In the genomic region with DNA sequence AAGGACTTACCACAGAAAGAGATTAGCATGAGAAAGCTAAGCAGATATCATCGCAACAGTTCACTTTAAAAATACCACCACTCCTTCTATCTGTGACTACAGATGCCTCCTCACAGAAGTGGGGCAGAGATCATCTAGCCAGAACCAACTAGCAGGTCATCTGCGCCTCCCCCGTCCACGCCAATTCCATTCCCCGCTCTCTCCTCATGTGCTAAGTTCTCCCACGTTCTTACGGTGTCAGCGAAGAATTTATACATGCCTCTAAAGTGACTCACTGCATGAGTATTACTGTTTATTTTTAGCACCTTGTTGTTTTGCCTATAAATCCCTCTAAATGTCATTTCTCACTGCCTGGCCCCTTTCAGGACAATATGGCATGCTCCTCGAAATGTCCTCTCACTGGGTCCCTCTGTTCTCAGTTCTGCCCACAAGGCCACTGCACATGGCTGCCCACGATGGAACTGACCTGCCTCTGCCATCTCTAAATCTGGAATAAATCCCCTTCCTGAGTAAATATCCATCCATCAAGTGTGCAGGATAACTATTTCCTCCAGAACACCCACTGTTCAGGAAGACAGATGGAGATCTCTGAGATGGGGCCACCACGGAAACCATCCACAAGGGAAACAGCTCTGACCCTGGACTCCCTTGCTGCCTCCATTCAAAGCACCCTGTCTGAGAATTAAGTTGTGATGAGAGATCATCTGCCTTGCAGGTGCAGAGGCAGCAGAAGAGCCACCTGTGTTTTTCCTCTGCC, we compare ENCODE assay signal across 1 cellular context.
TF ChIP-seq lines count a peak whose summit lies in the region.

No MANE protein-coding gene starts in this region.

TF ChIP-seq in HEK293, 187 proteins besides CTCF, POLR2A, EP300 and RAD21 (continued from another document):
- TF ChIP-seq RBAK (tag by site-specific recombination; IDR thresholded peaks at IDR 0.05) (no peak), ZNF677 (tag by site-specific recombination; IDR thresholded peaks at IDR 0.05) (no peak), ZNF140 (tag by site-specific recombination; IDR thresholded peaks at IDR 0.05) (no peak), ZNF354C (tag by site-specific recombination; IDR thresholded peaks at IDR 0.05; ENCODE audit: borderline replicate concordance, low read depth) (no peak), ZNF792 (tag by site-specific recombination; IDR thresholded peaks at IDR 0.05) (no peak), ZNF629 (tag by site-specific recombination; IDR thresholded peaks at IDR 0.05) (peak; percentile 78), ZNF660 (tag by site-specific recombination; IDR thresholded peaks at IDR 0.05) (0 out of 2 replicates have a peak, but pooled peaks have one; percentile 32), ZNF600 (tag by site-specific recombination; IDR thresholded peaks at IDR 0.05) (peak; percentile 28; the same call in 1 of the 2 replicates), SP3 (tag by site-specific recombination; IDR thresholded peaks at IDR 0.05) (peak; percentile 34; the same call in 1 of the 2 replicates), HOXD13 (CRISPR knock-in tag; IDR thresholded peaks at IDR 0.05; ENCODE audit: borderline replicate concordance) (peak; percentile 70; the same call in 1 of the 2 replicates), ZNF335 (tag by site-specific recombination; conservative IDR thresholded peaks at IDR 0.05) (peak; percentile 43; the same call in 1 of the 2 replicates), SP7 (tag by site-specific recombination; IDR thresholded peaks at IDR 0.05) (peak; percentile 58), ZNF138 (tag by site-specific recombination; IDR thresholded peaks at IDR 0.05; ENCODE audit: borderline replicate concordance) (no peak), ZNF571 (tag by site-specific recombination; IDR thresholded peaks at IDR 0.05) (no peak), ZNF239 (tag by site-specific recombination; IDR thresholded peaks at IDR 0.05) (no peak), ZNF280D (tag by site-specific recombination; IDR thresholded peaks at IDR 0.05) (0 out of 2 replicates have a peak, but pooled peaks have one; percentile 49), GLIS2 (tag by site-specific recombination; IDR thresholded peaks at IDR 0.05) (no peak), ZNF48 (tag by site-specific recombination; IDR thresholded peaks at IDR 0.05) (no peak), ZSCAN23 (tag by site-specific recombination; IDR thresholded peaks at IDR 0.05) (no peak), ZNF521 (tag by site-specific recombination; IDR thresholded peaks at IDR 0.05) (no peak), ZBTB48 (tag by site-specific recombination; IDR thresholded peaks at IDR 0.05) (no peak), MEIS1 (CRISPR knock-in tag; IDR thresholded peaks at IDR 0.05; ENCODE audit: borderline replicate concordance) (peak; percentile 75), ZNF37A (tag by site-specific recombination; IDR thresholded peaks at IDR 0.05) (no peak), ZNF610 (tag by site-specific recombination; IDR thresholded peaks at IDR 0.05; ENCODE audit: borderline replicate concordance) (no peak), ZNF248 (tag by site-specific recombination; IDR thresholded peaks at IDR 0.05) (no peak), GLIS1 (tag by site-specific recombination; IDR thresholded peaks at IDR 0.05) (peak; percentile 58; the same call in 1 of the 2 replicates), ZNF214 (tag by site-specific recombination; IDR thresholded peaks at IDR 0.05; ENCODE audit: borderline replicate concordance) (no peak), ZNF843 (tag by site-specific recombination; IDR thresholded peaks at IDR 0.05) (peak; percentile 67; the same call in 1 of the 2 replicates), YY1 (tag by site-specific recombination; IDR thresholded peaks at IDR 0.05) (no peak), KLF9 (tag by site-specific recombination; IDR thresholded peaks at IDR 0.05; ENCODE audit: low read depth) (no peak), ZNF501 (tag by site-specific recombination; IDR thresholded peaks at IDR 0.05) (no peak; the same call in 1 of the 2 replicates), KLF7 (tag by site-specific recombination; IDR thresholded peaks at IDR 0.05; ENCODE audit: borderline replicate concordance) (no peak), ZNF426 (tag by site-specific recombination; IDR thresholded peaks at IDR 0.05) (no peak), ZNF366 (tag by site-specific recombination; conservative IDR thresholded peaks at IDR 0.05) (peak; percentile 72), ZNF302 (tag by site-specific recombination; IDR thresholded peaks at IDR 0.05; ENCODE audit: low read depth) (no peak), HOXA7 (CRISPR knock-in tag; IDR thresholded peaks at IDR 0.05; ENCODE audit: borderline replicate concordance) (no peak), ZNF747 (tag by site-specific recombination; IDR thresholded peaks at IDR 0.05) (no peak), ZNF626 (tag by site-specific recombination; IDR thresholded peaks at IDR 0.05) (no peak), ZFP69B (tag by site-specific recombination; IDR thresholded peaks at IDR 0.05) (no peak), ZNF174 (tag by site-specific recombination; IDR thresholded peaks at IDR 0.05) (no peak), ZNF423 (tag by site-specific recombination; IDR thresholded peaks at IDR 0.05) (no peak), ZNF561 (tag by site-specific recombination; IDR thresholded peaks at IDR 0.05; ENCODE audit: borderline replicate concordance) (no peak), PRDM1 (tag by site-specific recombination; IDR thresholded peaks at IDR 0.05) (peak; percentile 50), ZNF639 (tag by site-specific recombination; IDR thresholded peaks at IDR 0.05) (peak; percentile 47; the same call in 1 of the 2 replicates)
- TF ChIP-seq, protein P1, sequence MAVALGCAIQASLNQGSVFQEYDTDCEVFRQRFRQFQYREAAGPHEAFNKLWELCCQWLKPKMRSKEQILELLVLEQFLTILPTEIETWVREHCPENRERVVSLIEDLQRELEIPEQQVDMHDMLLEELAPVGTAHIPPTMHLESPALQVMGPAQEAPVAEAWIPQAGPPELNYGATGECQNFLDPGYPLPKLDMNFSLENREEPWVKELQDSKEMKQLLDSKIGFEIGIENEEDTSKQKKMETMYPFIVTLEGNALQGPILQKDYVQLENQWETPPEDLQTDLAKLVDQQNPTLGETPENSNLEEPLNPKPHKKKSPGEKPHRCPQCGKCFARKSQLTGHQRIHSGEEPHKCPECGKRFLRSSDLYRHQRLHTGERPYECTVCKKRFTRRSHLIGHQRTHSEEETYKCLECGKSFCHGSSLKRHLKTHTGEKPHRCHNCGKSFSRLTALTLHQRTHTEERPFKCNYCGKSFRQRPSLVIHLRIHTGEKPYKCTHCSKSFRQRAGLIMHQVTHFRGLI (tag by site-specific recombination; IDR thresholded peaks at IDR 0.05) = no peak
- TF ChIP-seq, protein P2, sequence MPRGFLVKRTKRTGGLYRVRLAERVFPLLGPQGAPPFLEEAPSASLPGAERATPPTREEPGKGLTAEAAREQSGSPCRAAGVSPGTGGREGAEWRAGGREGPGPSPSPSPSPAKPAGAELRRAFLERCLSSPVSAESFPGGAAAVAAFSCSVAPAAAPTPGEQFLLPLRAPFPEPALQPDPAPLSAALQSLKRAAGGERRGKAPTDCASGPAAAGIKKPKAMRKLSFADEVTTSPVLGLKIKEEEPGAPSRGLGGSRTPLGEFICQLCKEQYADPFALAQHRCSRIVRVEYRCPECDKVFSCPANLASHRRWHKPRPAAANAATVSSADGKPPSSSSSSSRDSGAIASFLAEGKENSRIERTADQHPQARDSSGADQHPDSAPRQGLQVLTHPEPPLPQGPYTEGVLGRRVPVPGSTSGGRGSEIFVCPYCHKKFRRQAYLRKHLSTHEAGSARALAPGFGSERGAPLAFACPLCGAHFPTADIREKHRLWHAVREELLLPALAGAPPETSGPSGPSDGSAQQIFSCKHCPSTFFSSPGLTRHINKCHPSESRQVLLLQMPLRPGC (tag by site-specific recombination; IDR thresholded peaks at IDR 0.05) = peak; percentile 57
- TF ChIP-seq, protein P3, sequence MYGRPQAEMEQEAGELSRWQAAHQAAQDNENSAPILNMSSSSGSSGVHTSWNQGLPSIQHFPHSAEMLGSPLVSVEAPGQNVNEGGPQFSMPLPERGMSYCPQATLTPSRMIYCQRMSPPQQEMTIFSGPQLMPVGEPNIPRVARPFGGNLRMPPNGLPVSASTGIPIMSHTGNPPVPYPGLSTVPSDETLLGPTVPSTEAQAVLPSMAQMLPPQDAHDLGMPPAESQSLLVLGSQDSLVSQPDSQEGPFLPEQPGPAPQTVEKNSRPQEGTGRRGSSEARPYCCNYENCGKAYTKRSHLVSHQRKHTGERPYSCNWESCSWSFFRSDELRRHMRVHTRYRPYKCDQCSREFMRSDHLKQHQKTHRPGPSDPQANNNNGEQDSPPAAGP (tag by site-specific recombination; IDR thresholded peaks at IDR 0.05) = no peak
- TF ChIP-seq, protein P4, sequence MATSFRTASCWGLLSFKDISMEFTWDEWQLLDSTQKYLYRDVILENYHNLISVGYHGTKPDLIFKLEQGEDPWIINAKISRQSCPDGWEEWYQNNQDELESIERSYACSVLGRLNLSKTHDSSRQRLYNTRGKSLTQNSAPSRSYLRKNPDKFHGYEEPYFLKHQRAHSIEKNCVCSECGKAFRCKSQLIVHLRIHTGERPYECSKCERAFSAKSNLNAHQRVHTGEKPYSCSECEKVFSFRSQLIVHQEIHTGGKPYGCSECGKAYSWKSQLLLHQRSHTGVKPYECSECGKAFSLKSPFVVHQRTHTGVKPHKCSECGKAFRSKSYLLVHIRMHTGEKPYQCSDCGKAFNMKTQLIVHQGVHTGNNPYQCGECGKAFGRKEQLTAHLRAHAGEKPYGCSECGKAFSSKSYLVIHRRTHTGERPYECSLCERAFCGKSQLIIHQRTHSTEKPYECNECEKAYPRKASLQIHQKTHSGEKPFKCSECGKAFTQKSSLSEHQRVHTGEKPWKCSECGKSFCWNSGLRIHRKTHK (tag by site-specific recombination; IDR thresholded peaks at IDR 0.05) = no peak
- TF ChIP-seq, protein P5, sequence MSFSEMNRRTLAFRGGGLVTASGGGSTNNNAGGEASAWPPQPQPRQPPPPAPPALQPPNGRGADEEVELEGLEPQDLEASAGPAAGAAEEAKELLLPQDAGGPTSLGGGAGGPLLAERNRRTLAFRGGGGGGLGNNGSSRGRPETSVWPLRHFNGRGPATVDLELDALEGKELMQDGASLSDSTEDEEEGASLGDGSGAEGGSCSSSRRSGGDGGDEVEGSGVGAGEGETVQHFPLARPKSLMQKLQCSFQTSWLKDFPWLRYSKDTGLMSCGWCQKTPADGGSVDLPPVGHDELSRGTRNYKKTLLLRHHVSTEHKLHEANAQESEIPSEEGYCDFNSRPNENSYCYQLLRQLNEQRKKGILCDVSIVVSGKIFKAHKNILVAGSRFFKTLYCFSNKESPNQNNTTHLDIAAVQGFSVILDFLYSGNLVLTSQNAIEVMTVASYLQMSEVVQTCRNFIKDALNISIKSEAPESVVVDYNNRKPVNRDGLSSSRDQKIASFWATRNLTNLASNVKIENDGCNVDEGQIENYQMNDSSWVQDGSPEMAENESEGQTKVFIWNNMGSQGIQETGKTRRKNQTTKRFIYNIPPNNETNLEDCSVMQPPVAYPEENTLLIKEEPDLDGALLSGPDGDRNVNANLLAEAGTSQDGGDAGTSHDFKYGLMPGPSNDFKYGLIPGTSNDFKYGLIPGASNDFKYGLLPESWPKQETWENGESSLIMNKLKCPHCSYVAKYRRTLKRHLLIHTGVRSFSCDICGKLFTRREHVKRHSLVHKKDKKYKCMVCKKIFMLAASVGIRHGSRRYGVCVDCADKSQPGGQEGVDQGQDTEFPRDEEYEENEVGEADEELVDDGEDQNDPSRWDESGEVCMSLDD (tag by site-specific recombination; IDR thresholded peaks at IDR 0.05) = no peak
